In genomic region chr7:68544851-68545250, GRCh38 we compare ENCODE assay signal across 26 cellular contexts.
"Had no signal": no experiment of that assay in that cellular context is flagged by ENCODE, and none has a peak within 500 bp of the region (broad histone marks: within the 10 kb centered on the region; RNA-seq: fewer than 3 reads in every experiment).

No MANE protein-coding gene starts in this region.

- H3K4me1 Mint-ChIP-seq: immature natural killer cell; naive thymus-derived CD8-positive, alpha-beta T cell; neural crest cell; stimulated activated naive CD8-positive, alpha-beta T cell treated with anti-CD3 and anti-CD28 coated beads, Interleukin-15, amount 100 ng/mL, for 72 hours had no signal

- DNase-seq: hypothalamus; immature natural killer cell; kidney; left colon; left lung; lower lobe of right lung; mammary epithelial cell; mesenchymal stem cell; naive thymus-derived CD8-positive, alpha-beta T cell; nucleus accumbens; pancreas; posterior cingulate gyrus; retina; right cardiac atrium; stimulated activated CD4-positive, alpha-beta T cell treated with anti-CD3 and anti-CD28 coated beads, Interleukin-12 subunit alpha, Interleukin-12 subunit beta, amount 100 ng/mL, for 4 hours; stimulated activated CD4-positive, alpha-beta T cell treated with anti-CD3 and anti-CD28 coated beads, Interleukin-15, amount 100 ng/mL, for 24 hours; stimulated activated CD4-positive, alpha-beta T cell treated with anti-CD3 and anti-CD28 coated beads, Interleukin-2, amount 100 ng/mL, for 24 hours; stimulated activated CD4-positive, alpha-beta T cell treated with anti-CD3 and anti-CD28 coated beads, Interleukin-4, amount 100 ng/mL, for 1 hour; stimulated activated naive CD4-positive, alpha-beta T cell; stimulated activated naive CD8-positive, alpha-beta T cell treated with anti-CD3 and anti-CD28 coated beads, Interleukin-15, amount 100 ng/mL, for 72 hours; substantia nigra; uterus had no signal

- H3K4me3 Mint-ChIP-seq: immature natural killer cell; naive thymus-derived CD8-positive, alpha-beta T cell; nephron; neural crest cell; stimulated activated naive CD8-positive, alpha-beta T cell treated with anti-CD3 and anti-CD28 coated beads, Interleukin-15, amount 100 ng/mL, for 72 hours; type B pancreatic cell had no signal

- H3K36me3 Mint-ChIP-seq: immature natural killer cell; naive thymus-derived CD8-positive, alpha-beta T cell; type B pancreatic cell had no signal

- H3K27me3 Mint-ChIP-seq: naive thymus-derived CD8-positive, alpha-beta T cell; stimulated activated naive CD8-positive, alpha-beta T cell treated with anti-CD3 and anti-CD28 coated beads, Interleukin-15, amount 100 ng/mL, for 72 hours had no signal

- H3K27ac Mint-ChIP-seq: immature natural killer cell; naive thymus-derived CD8-positive, alpha-beta T cell; nephron; stimulated activated naive CD8-positive, alpha-beta T cell treated with anti-CD3 and anti-CD28 coated beads, Interleukin-15, amount 100 ng/mL, for 72 hours; type B pancreatic cell had no signal

- ATAC-seq: left colon; left lung; lower lobe of right lung; naive thymus-derived CD8-positive, alpha-beta T cell; pancreas; right cardiac atrium; sciatic nerve; stimulated activated naive CD8-positive, alpha-beta T cell treated with anti-CD3 and anti-CD28 coated beads, Interleukin-15, amount 100 ng/mL, for 72 hours had no signal
